ENCODE assay signal across 9 cellular contexts in the genomic region with DNA sequence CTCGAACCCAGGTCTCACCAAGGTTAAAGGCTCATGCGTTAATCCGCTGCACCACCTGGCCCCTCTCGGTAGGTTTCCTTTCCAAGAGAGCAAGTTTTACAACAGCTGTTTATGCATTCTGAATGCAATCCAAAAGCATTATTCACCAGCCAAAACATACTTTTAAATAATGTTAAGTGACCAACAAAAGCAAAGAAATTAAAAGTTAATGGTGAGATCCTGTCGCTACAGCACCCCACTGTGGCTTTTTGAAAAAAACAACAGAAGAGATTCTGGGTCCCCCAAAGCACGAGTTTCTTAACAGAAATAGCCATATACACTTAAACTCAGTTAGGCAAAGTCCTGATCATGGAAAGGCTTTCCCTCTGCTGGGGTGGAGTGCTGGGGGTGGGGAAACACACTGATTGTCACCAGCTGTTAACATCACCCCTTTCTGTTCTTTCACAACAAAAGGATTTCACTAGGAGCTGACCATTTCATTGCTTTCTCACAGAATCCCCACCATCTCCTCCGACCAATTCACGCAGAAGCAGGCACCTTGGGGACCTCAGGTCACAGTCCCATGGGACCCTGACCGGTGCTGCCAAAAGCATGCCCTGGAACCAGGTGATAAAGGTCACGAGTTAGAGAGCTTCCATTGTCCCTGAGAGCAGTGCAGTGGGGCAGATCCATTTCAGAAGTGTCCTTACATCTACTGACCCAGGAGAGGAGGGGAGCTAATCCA. TPM values are rescaled to one million over a fixed set of nuclear protein-coding genes. Genes with fewer than 3 reads are reported as not detected.
DNase-seq lines count a peak whose midpoint lies in the region; ATAC-seq and TF ChIP-seq lines count a peak whose summit lies in the region.
"Had no signal": no experiment of that assay in that cellular context is flagged by ENCODE, and none has a peak within 500 bp of the region (broad histone marks: within the 10 kb centered on the region; RNA-seq: fewer than 3 reads in every experiment).

No MANE protein-coding gene starts in this region.

- POLR2A ChIA-PET in AG04449 (lab: Yijun Ruan, JAX) = interaction anchor here (1.3 kb wide), 1 partner anchor 154 kb away, joined by 5 read pairs; no protein-coding TSS in a partner anchor

- TF ChIP-seq CTCF in AG04449 (IDR thresholded peaks at IDR 0.05; ENCODE audit: insufficient read depth, low read length, missing control alignments) (no peak), BE2C (IDR thresholded peaks at IDR 0.05; ENCODE audit: low read depth, low read length) (no peak)

- H3K4me3 ChIP-seq in AG04449 (ENCODE audit: low read depth, low read length) (no peak overlapping the region), endocrine pancreas (ENCODE audit: control insufficient read depth, insufficient read depth, low read length) (no peak overlapping the region), BE2C (ENCODE audit: low read depth, low read length) (no peak overlapping the region)

- ATAC-seq in HG02588 (IDR thresholded peaks at IDR 0.05; ENCODE audit: unreplicated experiment) (peak; percentile 44), GM18870 (IDR thresholded peaks at IDR 0.05; ENCODE audit: unreplicated experiment) (no peak)

- peak overlapping the region; percentile 19 for H3K9ac ChIP-seq in endocrine pancreas (ENCODE audit: control insufficient read depth, insufficient read depth, low read length)

- DNase-seq in AG04449 (ENCODE audit: low read depth, low spot score) (peak; percentile 28), midbrain (lab: John Stamatoyannopoulos, UW) (peak; percentile 54), BE2C (no peak), HUDEP-2 (lab: John Stamatoyannopoulos, UW; ENCODE audit: unreplicated experiment in 76 of 76) (no peak), NCI-H2081 treated with DMSO at 0.1 percent for 48 hours (lab: John Stamatoyannopoulos, UW) (no peak)
- DNase-seq: NCI-H226 had no signal

- H3K4me1 ChIP-seq in endocrine pancreas (ENCODE audit: control insufficient read depth, insufficient read depth, low read length) (peaks cover 7% of the 10 kb centered on the region), BE2C (peaks cover 2% of the 10 kb centered on the region)

- no peaks in the 10 kb centered on the region for H3K27me3 ChIP-seq in endocrine pancreas (ENCODE audit: control insufficient read depth, insufficient read depth, low read length)
- no peaks in the 10 kb centered on the region for H3K27me3 ChIP-seq in BE2C

- CTCF ChIA-PET in AG04449 (lab: Yijun Ruan, JAX) = interaction anchor here (0.6 to 3.9 kb wide), 17 partner anchors 8 to 669 kb away, joined by 3 to 17 read pairs (median 4); partner anchors contain the start of gene ZNF827

- no peaks in the 10 kb centered on the region for H3K36me3 ChIP-seq in endocrine pancreas (ENCODE audit: control insufficient read depth, insufficient read depth, low read length)
- peaks cover 17% of the 10 kb centered on the region for H3K36me3 ChIP-seq in BE2C

- H3K9me3 ChIP-seq in endocrine pancreas (ENCODE audit: control insufficient read depth, low read length) = no peaks in the 10 kb centered on the region
- no peaks in the 10 kb centered on the region for H3K9me3 ChIP-seq in BE2C

RNA-seq across cellular contexts. Expression of gene ZNF827, which starts 51.2 kb away (rescaled TPM):
- 19.6 TPM for polyA plus RNA-seq in BE2C (2012; ENCODE audit: insufficient read depth, insufficient read length, low read depth)

Comparison
In these comparisons a context has a peak if more than half of its experiments do, and no peak if none do; other contexts are left out.
1. DNase-seq: peak in AG04449 (single experiment) and midbrain (single experiment); none in BE2C (single experiment), HUDEP-2 (0 of 76) and NCI-H2081 treated with DMSO at 0.1 percent for 48 hours (single experiment).